In genomic region chr18:28439870-28440269, GRCh38 we compare ENCODE assay signal across 20 cellular contexts.
DNase-seq lines count a peak whose midpoint lies in the region; ATAC-seq and TF ChIP-seq lines count a peak whose summit lies in the region.
"Had no signal": no experiment of that assay in that cellular context is flagged by ENCODE, and none has a peak within 500 bp of the region (broad histone marks: within the 10 kb centered on the region; RNA-seq: fewer than 3 reads in every experiment).

No MANE protein-coding gene starts in this region.

- H3K4me1 ChIP-seq in foreskin keratinocyte: no peaks in the 10 kb centered on the region
- H3K4me1 ChIP-seq: pancreas, thyroid gland had no signal

- in situ Hi-C loops in GM13976 (cut with MboI; ENCODE audit: low sequenced_read_pairs, unreplicated experiment): no loop called here
- in situ Hi-C loops in KBM-7 (cut with MboI; ENCODE audit: low pct_unique_long_range_greater_than_20kb, low sequenced_read_pairs): no loop called here

- H3K27ac ChIP-seq in foreskin keratinocyte: no peak overlapping the region
- H3K27ac ChIP-seq: pancreas, thyroid gland, WERI-Rb-1 had no signal

- DNase-seq in GM13976 (ENCODE audit: low spot score): no peak
- DNase-seq in HT1080 (ENCODE audit: low read depth): peak; percentile 2
- DNase-seq in SK-N-DZ (ENCODE audit: low spot score): peak; percentile 6
- DNase-seq in foreskin keratinocyte: peak in 1 of 2 donors; percentile 28
- DNase-seq in activated T-cell treated with anti-CD3 and anti-CD28 coated beads, Interleukin-2, amount 50 U/mL, for 1 hour: no peak
- DNase-seq in KBM-7: no peak
- DNase-seq: activated CD4-positive, alpha-beta memory T cell treated with anti-CD3 and anti-CD28 coated beads for 36 hours; activated naive CD4-positive, alpha-beta T cell treated with Interleukin-2 at 50 U/mL for 16 hours; anterior cingulate cortex; NCI-H2029 treated with DMSO at 0.1 percent for 48 hours; NCI-H526; pancreas; SIG-M5; stimulated activated CD4-positive, alpha-beta T cell treated with anti-CD3 and anti-CD28 coated beads, Interleukin-1b, Interleukin-23, amount 100 ng/mL, for 48 hours; stimulated activated naive CD4-positive, alpha-beta T cell; T-helper 17 cell; thyroid gland; WERI-Rb-1 had no signal

- ATAC-seq in foreskin keratinocyte (peak; percentile 45), GM19397 (IDR thresholded peaks at IDR 0.05; ENCODE audit: unreplicated experiment) (no peak)
- ATAC-seq: HCT116, pancreas, T-helper 17 cell had no signal

- TF ChIP-seq CTCF in GM13976 (IDR thresholded peaks at IDR 0.05; ENCODE audit: borderline replicate concordance, control extremely low read depth, extremely low read depth, insufficient read depth, missing control alignments): peak; percentile 16
- peak; percentile 56 for TF ChIP-seq CTCF in foreskin keratinocyte (conservative IDR thresholded peaks at IDR 0.05)

- no peaks in the 10 kb centered on the region for H3K27me3 ChIP-seq in foreskin keratinocyte
- H3K27me3 ChIP-seq: pancreas, thyroid gland had no signal

Comparison
In these comparisons a context has a peak if more than half of its experiments do, and no peak if none do; other contexts are left out.
1. DNase-seq: peak in HT1080 (single experiment) and SK-N-DZ (single experiment); none in GM13976 (single experiment), activated T-cell treated with anti-CD3 and anti-CD28 coated beads, Interleukin-2, amount 50 U/mL, for 1 hour (single experiment) and KBM-7 (single experiment).